In genomic region chr9:19457694-19458009, GRCh38 we compare ENCODE assay signal across 9 cellular contexts. TPM values are rescaled to one million over a fixed set of nuclear protein-coding genes. Genes with fewer than 3 reads are reported as not detected.
DNase-seq lines count a peak whose midpoint lies in the region; ATAC-seq and TF ChIP-seq lines count a peak whose summit lies in the region.
"Had no signal": no experiment of that assay in that cellular context is flagged by ENCODE, and none has a peak within 500 bp of the region (broad histone marks: within the 10 kb centered on the region; RNA-seq: fewer than 3 reads in every experiment).

No MANE protein-coding gene starts in this region.

- H3K4me3 Mint-ChIP-seq in naive thymus-derived CD4-positive, alpha-beta T cell = peak overlapping the region in 8 of 10 donors; percentile 9 to 68 (median 50)

- H4K20me1 ChIP-seq in SK-N-SH (ENCODE audit: insufficient read depth) = no peaks in the 10 kb centered on the region

- POLR2A ChIA-PET in SK-N-SH (lab: Yijun Ruan, JAX) = interaction anchor here (1.0 kb wide), 1 partner anchor 408 kb away, joined by 3 read pairs; the partner anchor contains the start of gene RRAGA
- POLR2A ChIA-PET in naive thymus-derived CD4-positive, alpha-beta T cell (lab: Charles Lee) = interaction anchor here (1.7 kb wide), 1 partner anchor 78 kb away, joined by 7 read pairs; the partner anchor contains the start of gene RPS6

- TF ChIP-seq EP300 in SK-N-SH (IDR thresholded peaks at IDR 0.05; ENCODE audit: borderline replicate concordance in 1 of 2, low read depth in 1 of 2, low read length in 1 of 2) = no peak

- peaks cover 10% of the 10 kb centered on the region for H3K4me1 ChIP-seq in ES-I3 (ENCODE audit: insufficient read depth, low read length)
- H3K4me1 ChIP-seq in SK-N-SH (ENCODE audit: control insufficient read depth in 1 of 2, insufficient read depth in 2 of 2, low read depth in 1 of 2, low read length in 1 of 2) = peaks cover 0 to 3% of the 10 kb centered on the region in 2 experiments; a peak in 1 of 4 replicates
- H3K4me1 ChIP-seq in naive thymus-derived CD4-positive, alpha-beta T cell (ENCODE audit: control insufficient read depth in 2 of 2, insufficient read depth in 2 of 2, low read length in 2 of 2) = peaks cover 0 to 9% of the 10 kb centered on the region in 2 donors

- H3K36me3 ChIP-seq in ES-I3 (ENCODE audit: insufficient read depth, low read length) (no peaks in the 10 kb centered on the region), SK-N-SH (replicated peaks in 1 of 2; ENCODE audit: control insufficient read depth in 1 of 2, insufficient read depth in 2 of 2, low read length in 1 of 2) (no peaks in the 10 kb centered on the region)
- H3K36me3 ChIP-seq in naive thymus-derived CD4-positive, alpha-beta T cell (ENCODE audit: control insufficient read depth in 2 of 3, insufficient read depth in 3 of 3, low read length in 3 of 3) = no peaks in the 10 kb centered on the region

- H3K9me3 Mint-ChIP-seq in naive thymus-derived CD4-positive, alpha-beta T cell = no peaks in the 10 kb centered on the region

- H3K9me3 ChIP-seq in ES-I3 (ENCODE audit: control insufficient read depth, insufficient read depth, low read length) (no peaks in the 10 kb centered on the region), SK-N-SH (no peaks in the 10 kb centered on the region)
- H3K9me3 ChIP-seq in naive thymus-derived CD4-positive, alpha-beta T cell (ENCODE audit: control insufficient read depth in 2 of 3, low read length in 3 of 3) = no peaks in the 10 kb centered on the region

- peak overlapping the region; percentile 48; the same call in 1 of the 2 replicates for H3K4me2 ChIP-seq in SK-N-SH

- H2AFZ ChIP-seq in SK-N-SH (ENCODE audit: low read depth) = peak overlapping the region; percentile 23; the same call in 1 of the 2 replicates

- peak overlapping the region in 1 of 9 donors; percentile 22 for H3K27ac Mint-ChIP-seq in naive thymus-derived CD4-positive, alpha-beta T cell

- ATAC-seq in GM21717 (IDR thresholded peaks at IDR 0.05; ENCODE audit: unreplicated experiment) = peak; percentile 31
- ATAC-seq in naive thymus-derived CD4-positive, alpha-beta T cell = peak; percentile 5

- no peaks in the 10 kb centered on the region for H3F3A ChIP-seq in SK-N-SH (replicated peaks; ENCODE audit: insufficient read depth)

- H3K4me1 Mint-ChIP-seq in naive thymus-derived CD4-positive, alpha-beta T cell = peaks cover 7 to 12% (median 8%) of the 10 kb centered on the region in 7 donors

- H3K27me3 Mint-ChIP-seq in naive thymus-derived CD4-positive, alpha-beta T cell = peaks cover 0 to 8% (median 0%) of the 10 kb centered on the region in 5 donors

- no peak for TF ChIP-seq RAD21 in SK-N-SH (IDR thresholded peaks at IDR 0.05; ENCODE audit: low read length)

- H3K9ac ChIP-seq in ES-I3 (ENCODE audit: low read depth, low read length) (peak overlapping the region; percentile 11; the same call in 1 of the 2 replicates), SK-N-SH (no peak overlapping the region; the same call in 1 of the 2 replicates)

- intact Hi-C loops in naive thymus-derived CD4-positive, alpha-beta T cell (cut with micrococcal nuclease) = loop anchor here (1.0 to 10.0 kb wide), 19 partner anchors 49 to 1933 kb away; partner anchors contain the start of genes DENND4C (in 2 of the 2), HAUS6 (in 2 of the 2), RPS6 (in 2 of the 2) and RRAGA (in 2 of the 2)
- intact Hi-C loops in posterior cingulate gyrus (cut with DNase I) = loop anchor here (1.0 to 10.0 kb wide), 4 partner anchors 53 to 1923 kb away; partner anchors contain the start of genes ACER2, RPS6 and RRAGA

- no peaks in the 10 kb centered on the region for H3K27me3 ChIP-seq in SK-N-SH (ENCODE audit: insufficient read depth)
- no peaks in the 10 kb centered on the region for H3K27me3 ChIP-seq in naive thymus-derived CD4-positive, alpha-beta T cell (ENCODE audit: control insufficient read depth in 2 of 2, insufficient read depth in 2 of 2, low read length in 2 of 2)

- TF ChIP-seq CTCF in SK-N-SH (IDR thresholded peaks at IDR 0.05) = no peak

- no peaks in the 10 kb centered on the region for H3K36me3 Mint-ChIP-seq in naive thymus-derived CD4-positive, alpha-beta T cell

- no peaks in the 10 kb centered on the region for H3K79me2 ChIP-seq in SK-N-SH (ENCODE audit: insufficient read depth)

- DNase-seq in SK-N-SH (no peak), DMS79 treated with DMSO at 0.1 percent for 48 hours (lab: John Stamatoyannopoulos, UW) (no peak), NCI-H69 (lab: John Stamatoyannopoulos, UW) (no peak), posterior cingulate gyrus (no peak), activated gamma-delta T cell (lab: John Stamatoyannopoulos, UW) (no peak)
- no peak for DNase-seq in naive thymus-derived CD4-positive, alpha-beta T cell

- peak overlapping the region; percentile 37 to 47 for H3K4me3 ChIP-seq in SK-N-SH (ENCODE audit: low read depth in 2 of 2, low read length in 1 of 2)
- no peak overlapping the region for H3K4me3 ChIP-seq in naive thymus-derived CD4-positive, alpha-beta T cell (ENCODE audit: low read length)
- H3K4me3 ChIP-seq: skin epidermis had no signal

- no peaks in the 10 kb centered on the region for H3K9me2 ChIP-seq in SK-N-SH

- 27% methylated on average over 5 of the region's 5 CpGs for WGBS in SK-N-SH (ENCODE audit: low lambda C conversion rate)

- H3K27ac ChIP-seq in SK-N-SH (ENCODE audit: low read depth in 2 of 2, low read length in 1 of 2) = no peak overlapping the region
- no peak overlapping the region for H3K27ac ChIP-seq in naive thymus-derived CD4-positive, alpha-beta T cell (ENCODE audit: low read depth, low read length)

- CTCF ChIA-PET in SK-N-SH (lab: Yijun Ruan, JAX) = interaction anchor here (0.7 to 3.1 kb wide), 32 partner anchors 9 to 1664 kb away, joined by 3 to 25 read pairs (median 4); partner anchors contain the start of genes ACER2, RRAGA and SAXO1
- CTCF ChIA-PET in naive thymus-derived CD4-positive, alpha-beta T cell (lab: Charles Lee) = interaction anchor here (0.7 to 5.8 kb wide), 14 partner anchors 7 to 1203 kb away, joined by 3 to 30 read pairs (median 4); no protein-coding TSS in a partner anchor

TF ChIP-seq in SK-N-SH, 30 proteins besides CTCF, POLR2A, EP300 and RAD21:
- TF ChIP-seq TEAD4 (IDR thresholded peaks at IDR 0.05; ENCODE audit: borderline replicate concordance, insufficient read depth) (no peak), TAF1 (IDR thresholded peaks at IDR 0.05; ENCODE audit: borderline replicate concordance, low read depth, low read length) (no peak), NFIC (IDR thresholded peaks at IDR 0.05; ENCODE audit: borderline replicate concordance) (no peak), MEF2A (IDR thresholded peaks at IDR 0.05; ENCODE audit: borderline replicate concordance, low read depth) (no peak), FOXJ3 (CRISPR knock-in tag; IDR thresholded peaks at IDR 0.05) (no peak), RCOR1 (IDR thresholded peaks at IDR 0.05; ENCODE audit: low read length) (no peak)
- TF ChIP-seq, protein P1, sequence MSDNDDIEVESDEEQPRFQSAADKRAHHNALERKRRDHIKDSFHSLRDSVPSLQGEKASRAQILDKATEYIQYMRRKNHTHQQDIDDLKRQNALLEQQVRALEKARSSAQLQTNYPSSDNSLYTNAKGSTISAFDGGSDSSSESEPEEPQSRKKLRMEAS (IDR thresholded peaks at IDR 0.05; ENCODE audit: low read depth) = no peak

RNA-seq across cellular contexts. Expression of gene ACER2, which starts 48.8 kb away (rescaled TPM):
- 1.3 and 2.2 TPM in 2 replicates for polyA plus RNA-seq in SK-N-SH (2012; rRNA removed)
- polyA plus RNA-seq in SK-N-SH (2012; cell fraction: cytosol; rRNA removed) = 1.2 and 1.5 TPM in 2 replicates
- polyA plus RNA-seq in SK-N-SH (2012; cell fraction: nucleus; rRNA removed) = 1.9 and 3.0 TPM in 2 replicates
- 1 to 10 TPM; 2.0 to 5.7 (median 2.8) TPM for total RNA-seq in naive thymus-derived CD4-positive, alpha-beta T cell
- 1 to 10 TPM in 1 of 2 donors, under 1 TPM in 1; 0.31 to 1.2 TPM for polyA plus RNA-seq in naive thymus-derived CD4-positive, alpha-beta T cell
